ENCODE assay signal across 9 cellular contexts in genomic region chr6:79048611-79049010, GRCh38. TPM values are rescaled to one million over a fixed set of nuclear protein-coding genes. Genes with fewer than 3 reads are reported as not detected.
A peak's percentile ranks its signal among the peaks of the same experiment; 100 is the strongest.
DNase-seq lines count a peak whose midpoint lies in the region; ATAC-seq, FAIRE-seq and TF ChIP-seq lines count a peak whose summit lies in the region.
"Had no signal": no experiment of that assay in that cellular context is flagged by ENCODE, and none has a peak within 500 bp of the region (broad histone marks: within the 10 kb centered on the region; RNA-seq: fewer than 3 reads in every experiment).

No MANE protein-coding gene starts in this region.

- TF ChIP-seq CTCF in A549 (IDR thresholded peaks at IDR 0.05) (no peak), GM06990 (IDR thresholded peaks at IDR 0.05; ENCODE audit: insufficient read depth, low read length, poor library complexity, severe bottlenecking) (peak; percentile 44), PC-9 (conservative IDR thresholded peaks at IDR 0.05) (peak; percentile 56)

- POLR2A ChIA-PET in A549 (lab: Yijun Ruan, JAX): interaction anchor here (0.8 kb wide), 1 partner anchor 29 kb away, joined by 3 read pairs; the partner anchor contains the start of gene PHIP
- POLR2A ChIA-PET in PC-9 (lab: Charles Lee; ENCODE audit: unreplicated experiment): interaction anchor here (0.7 kb wide), 1 partner anchor 106 kb away, joined by 4 read pairs; no protein-coding TSS in a partner anchor

- H3K9me2 ChIP-seq in PC-9 (ENCODE audit: insufficient read depth): no peaks in the 10 kb centered on the region

- no peaks in the 10 kb centered on the region for H3F3A ChIP-seq in PC-9 (ENCODE audit: insufficient read depth, low read depth)

- ATAC-seq in A549: peak; percentile 70 to 80; a peak in 5 of 6 replicates
- no peak for ATAC-seq in HG02884 (IDR thresholded peaks at IDR 0.05; ENCODE audit: unreplicated experiment)

- H3K27ac ChIP-seq in A549 (no peak overlapping the region), PC-9 (no peak overlapping the region)
- H3K27ac ChIP-seq: pancreas had no signal

- no peak overlapping the region for H2AFZ ChIP-seq in PC-9

- no peak for TF ChIP-seq EP300 in A549 (IDR thresholded peaks at IDR 0.05)

- 98% methylated on average over 2 of the region's 2 CpGs for WGBS in A549 (ENCODE audit: missing lambda C conversion rate)

- TF ChIP-seq POLR2A in A549 (IDR thresholded peaks at IDR 0.05; ENCODE audit: low read length): no peak

- CTCF ChIA-PET in A549 (lab: Yijun Ruan, JAX): interaction anchor here (0.6 to 1.2 kb wide), 4 partner anchors 45 to 1310 kb away, joined by 3 to 6 read pairs (median 4); no protein-coding TSS in a partner anchor
- CTCF ChIA-PET in PC-9 (lab: Charles Lee): interaction anchor here (0.6 kb wide), 1 partner anchor 724 kb away, joined by 5 read pairs; no protein-coding TSS in a partner anchor

- H3K4me1 ChIP-seq in A549 (no peaks in the 10 kb centered on the region), PC-9 (replicated peaks; ENCODE audit: insufficient read depth) (no peaks in the 10 kb centered on the region)

- no peak for FAIRE-seq in A549 (lab: Jason Lieb, UNC)

- no peaks in the 10 kb centered on the region for H3K79me2 ChIP-seq in PC-9 (ENCODE audit: low read depth)

- H3K9me3 ChIP-seq in A549 (peaks cover 8% of the 10 kb centered on the region; the same call in 1 of the 3 replicates), PC-9 (ENCODE audit: insufficient read depth, low read depth) (no peaks in the 10 kb centered on the region)
- H3K9me3 ChIP-seq: pancreas had no signal

- no peak for TF ChIP-seq RAD21 in A549 (conservative IDR thresholded peaks at IDR 0.05 in 1 of 2, IDR thresholded peaks at IDR 0.05 in 1 of 2)

- DNase-seq in A549 (ENCODE audit: low read depth in 1 of 2, low spot score in 1 of 2) (peak; percentile 5 to 45), GM06990 (ENCODE audit: extremely low read depth, insufficient read length) (no peak), PC-9 (no peak), fibroblast of the conjunctiva (ENCODE audit: low read depth) (peak; percentile 5), occipital lobe (lab: John Stamatoyannopoulos, UW) (no peak), hippocampal formation (lab: John Stamatoyannopoulos, UW) (no peak)
- no peak for DNase-seq in activated effector memory CD4-positive, alpha-beta T cell treated with Interleukin-2 at 50 U/mL for 16 hours
- DNase-seq: pancreas had no signal

- intact Hi-C loops in PC-9 (cut with micrococcal nuclease; ENCODE audit: unreplicated experiment): no loop called here

- peaks cover 3% of the 10 kb centered on the region; the same call in 1 of the 2 replicates for H3K36me3 ChIP-seq in GM06990 (ENCODE audit: control insufficient read depth, insufficient read depth, low read length)
- no peaks in the 10 kb centered on the region for H3K36me3 ChIP-seq in PC-9 (ENCODE audit: low read depth)

- no peaks in the 10 kb centered on the region for H3K27me3 ChIP-seq in GM06990 (replicated peaks; ENCODE audit: control insufficient read depth, insufficient read depth, low read length)
- H3K27me3 ChIP-seq in PC-9 (ENCODE audit: insufficient read depth, low read depth): no peaks in the 10 kb centered on the region
- H3K27me3 ChIP-seq: pancreas had no signal

- H4K20me1 ChIP-seq in PC-9 (ENCODE audit: insufficient read depth): no peaks in the 10 kb centered on the region

- H3K4me3 ChIP-seq in A549 (no peak overlapping the region), GM06990 (replicated peaks; ENCODE audit: low read depth, low read length) (no peak overlapping the region), PC-9 (no peak overlapping the region)
- H3K4me3 ChIP-seq: pancreas had no signal

- H3K4me2 ChIP-seq in A549 (no peak overlapping the region), PC-9 (no peak overlapping the region)

- no TSS peak for BruUV-seq in PC-9 (replicated peaks; lab: Mats Ljungman, UMichigan)

TF ChIP-seq in A549, 52 proteins besides CTCF, POLR2A, EP300 and RAD21:
- TF ChIP-seq FOSB (CRISPR knock-in tag; IDR thresholded peaks at IDR 0.05): no peak
- TF ChIP-seq MAFK (IDR thresholded peaks at IDR 0.05; ENCODE audit: partially characterized antibody): peak; percentile 9
- TF ChIP-seq ZFP36 (IDR thresholded peaks at IDR 0.05; ENCODE audit: borderline replicate concordance, partially characterized antibody): no peak
- TF ChIP-seq GATA3 (IDR thresholded peaks at IDR 0.05; ENCODE audit: borderline replicate concordance): no peak

RNA-seq across cellular contexts. Expression of gene PHIP, which starts 29.4 kb away (rescaled TPM):
- 13.0 and 14.9 TPM in 2 replicates for polyA plus RNA-seq in A549 (2011; rRNA removed)
- polyA plus RNA-seq in A549 (2012; cell fraction: cytosol; rRNA removed): 1.4 and 1.6 TPM in 2 replicates
- 1.7 and 2.6 TPM in 2 replicates for polyA plus RNA-seq in A549 (2012; cell fraction: nucleus; rRNA removed)
- polyA plus RNA-seq in A549 (2017; fragmentation: RNase III; extraction: RNeasy Plus Mini Kit Qiagen cat#74134 plus additional on column Dnase treatment): 7.1 to 7.4 TPM (median 7.2 TPM) in 3 replicates
- polyA minus RNA-seq in A549 (2011; rRNA and poly(A)+ RNA removed): 18.6 and 19.7 TPM in 2 replicates
- 20.6 and 29.0 TPM in 2 replicates for total RNA-seq in PC-9 (2021)
- total RNA-seq in occipital lobe: 78.0 TPM

Comparison
In these comparisons a context has a peak if more than half of its experiments do, and no peak if none do; other contexts are left out.
1. DNase-seq: peak in A549 (2 of 2) and fibroblast of the conjunctiva (single experiment); none in GM06990 (single experiment), PC-9 (0 of 2), activated effector memory CD4-positive, alpha-beta T cell treated with Interleukin-2 at 50 U/mL for 16 hours (single experiment), occipital lobe (single experiment) and hippocampal formation (0 of 2).